9 cellular contexts compared by ENCODE assay signal in genomic region chr9:107158321-107158720, GRCh38.
DNase-seq lines count a peak whose midpoint lies in the region; ATAC-seq and TF ChIP-seq lines count a peak whose summit lies in the region.
"Had no signal": no experiment of that assay in that cellular context is flagged by ENCODE, and none has a peak within 500 bp of the region (broad histone marks: within the 10 kb centered on the region; RNA-seq: fewer than 3 reads in every experiment).

No MANE protein-coding gene starts in this region.

- H3K4me1 ChIP-seq in BE2C (peaks cover 4% of the 10 kb centered on the region; the same call in 1 of the 2 replicates), KMS-11 (ENCODE audit: low read depth, poor library complexity, severe bottlenecking) (peaks cover 5% of the 10 kb centered on the region)

- H3K4me2 ChIP-seq in KMS-11: no peak overlapping the region

- H3K9me3 ChIP-seq in BE2C: no peaks in the 10 kb centered on the region

- ATAC-seq in GM18870 (IDR thresholded peaks at IDR 0.05; ENCODE audit: unreplicated experiment) (peak; percentile 61), GM21390 (IDR thresholded peaks at IDR 0.05; ENCODE audit: unreplicated experiment) (no peak)

- no peak overlapping the region for H3K27ac ChIP-seq in KMS-11
- no peak overlapping the region for H3K27ac ChIP-seq in brain microvascular endothelial cell
- H3K27ac ChIP-seq: HL-60 had no signal

- TF ChIP-seq CTCF in BE2C (IDR thresholded peaks at IDR 0.05; ENCODE audit: low read depth, low read length): peak; percentile 76
- TF ChIP-seq CTCF in KMS-11 (conservative IDR thresholded peaks at IDR 0.05; ENCODE audit: low read depth, low read length): peak; percentile 38; the same call in 1 of the 2 replicates
- peak; percentile 72 for TF ChIP-seq CTCF in brain microvascular endothelial cell (IDR thresholded peaks at IDR 0.05; ENCODE audit: low read depth, low read length, missing control alignments)

- H3K4me3 ChIP-seq in BE2C (ENCODE audit: low read depth, low read length): no peak overlapping the region
- no peak overlapping the region for H3K4me3 ChIP-seq in KMS-11 (IDR thresholded peaks at IDR 0.05; ENCODE audit: insufficient read depth, low read depth, low read length)
- no peak overlapping the region for H3K4me3 ChIP-seq in brain microvascular endothelial cell (ENCODE audit: low read depth, low read length)

- H3K27me3 ChIP-seq in BE2C (no peaks in the 10 kb centered on the region), KMS-11 (ENCODE audit: insufficient read depth, low read depth) (no peaks in the 10 kb centered on the region), brain microvascular endothelial cell (replicated peaks) (no peaks in the 10 kb centered on the region)

- H3K9ac ChIP-seq in KMS-11: no peak overlapping the region

- H3K36me3 ChIP-seq in BE2C (no peaks in the 10 kb centered on the region), KMS-11 (ENCODE audit: insufficient read depth) (no peaks in the 10 kb centered on the region), brain microvascular endothelial cell (replicated peaks) (no peaks in the 10 kb centered on the region)

- no peak overlapping the region for H2AFZ ChIP-seq in KMS-11 (ENCODE audit: low read depth)

- peak; percentile 52 for DNase-seq in BE2C
- peak; percentile 52 for DNase-seq in brain microvascular endothelial cell
- peak; percentile 55 for DNase-seq in midbrain (lab: John Stamatoyannopoulos, UW)
- DNase-seq in OCI-M2 (lab: John Stamatoyannopoulos, UW; ENCODE audit: unreplicated experiment): no peak
- no peak for DNase-seq in stimulated activated CD4-positive, alpha-beta T cell treated with anti-CD3 and anti-CD28 coated beads, Interleukin-2, amount 100 ng/mL, for 48 hours

- no peaks in the 10 kb centered on the region for H3K79me2 ChIP-seq in KMS-11 (ENCODE audit: insufficient read depth, low read depth)

- in situ Hi-C loops in brain microvascular endothelial cell (cut with HindIII; ENCODE audit: low pct_ligation_motif_present, low sequenced_read_pairs): no loop called here

- no peaks in the 10 kb centered on the region for H4K20me1 ChIP-seq in KMS-11 (ENCODE audit: insufficient read depth)

Comparison
In these comparisons a context has a peak if more than half of its experiments do, and no peak if none do; other contexts are left out.
1. DNase-seq: peak in BE2C (single experiment), brain microvascular endothelial cell (single experiment) and midbrain (single experiment); none in OCI-M2 (single experiment) and stimulated activated CD4-positive, alpha-beta T cell treated with anti-CD3 and anti-CD28 coated beads, Interleukin-2, amount 100 ng/mL, for 48 hours (0 of 2).
2. Peak in every context shown above with its lines, with median percentiles within 50 percentile points of each other: CTCF ChIP-seq.